Comparison of ENCODE assay signal across 16 cellular contexts in genomic region chr21:42933137-42933970, GRCh38. TPM values are rescaled to one million over a fixed set of nuclear protein-coding genes. Genes with fewer than 3 reads are reported as not detected.
DNase-seq lines count a peak whose midpoint lies in the region; ATAC-seq and TF ChIP-seq lines count a peak whose summit lies in the region.
"Not testable (repeated sequence)": the region's sequence is repeated elsewhere in the genome, so short reads cannot be mapped to it uniquely, and the experiment has no call there.
"Had no signal": no experiment of that assay in that cellular context is flagged by ENCODE, and none has a peak within 500 bp of the region (broad histone marks: within the 10 kb centered on the region; RNA-seq: fewer than 3 reads in every experiment).

No MANE protein-coding gene starts in this region.

- peaks cover 61 to 63% of the 10 kb centered on the region in 2 experiments for H3K4me1 Mint-ChIP-seq in H9
- not testable (repeated sequence) for H3K4me1 Mint-ChIP-seq in brain

- H3T11ph ChIP-seq in H9 (ENCODE audit: low read length), result not testable (repeated sequence)

- not testable (repeated sequence) for H3K18ac ChIP-seq in H9 (ENCODE audit: insufficient read length, low read depth, low read length)

- not testable (repeated sequence) for H3K56ac ChIP-seq in H9 (ENCODE audit: insufficient read length, low read depth, low read length)

- not testable (repeated sequence) for H4K8ac ChIP-seq in H9 (replicated peaks; ENCODE audit: insufficient read length, low read depth, low read length)

- H3K79me2 ChIP-seq in H9 (ENCODE audit: insufficient read depth, low read length), result not testable (repeated sequence)

- not testable (repeated sequence) for H2BK12ac ChIP-seq in H9 (ENCODE audit: insufficient read length, low read depth, low read length)

- not testable (repeated sequence) for H2BK5ac ChIP-seq in H9 (ENCODE audit: insufficient read length, low read length)

- H2BK20ac ChIP-seq in H9 (ENCODE audit: low read depth, low read length, poor library complexity, severe bottlenecking), result not testable (repeated sequence)

- not testable (repeated sequence) for H4K5ac ChIP-seq in H9 (ENCODE audit: insufficient read length, low read depth, low read length)

- H3K27ac Mint-ChIP-seq in H9 (peak overlapping the region; percentile 68 to 95 (median 81)), brain (peak overlapping the region in 3 of 5 experiments; percentile 70 to 93 (median 90))

- not testable (repeated sequence) for H3K4ac ChIP-seq in H9 (ENCODE audit: low read depth, low read length)

- H2AK5ac ChIP-seq in H9 (ENCODE audit: insufficient read length, low read length), result not testable (repeated sequence)

- TF ChIP-seq POLR2A in right lobe of liver (IDR thresholded peaks at IDR 0.05); ovary (IDR thresholded peaks at IDR 0.05); spleen (IDR thresholded peaks at IDR 0.05): not testable (repeated sequence)

- not testable (repeated sequence) for H4K91ac ChIP-seq in H9 (ENCODE audit: insufficient read length, low read depth, low read length)

- H4K20me1 ChIP-seq in H9 (ENCODE audit: control insufficient read depth, insufficient read depth, insufficient read length), result not testable (repeated sequence)

- H3K4me2 ChIP-seq in H9 (ENCODE audit: insufficient read depth, insufficient read length, low read length), result not testable (repeated sequence)

- not testable (repeated sequence) for H2AFZ ChIP-seq in H9 (ENCODE audit: low read length)

- H3K14ac ChIP-seq in H9 (ENCODE audit: insufficient read depth, low read length), result not testable (repeated sequence)

- H3K4me3 ChIP-seq in cardiac muscle cell, right lobe of liver, ovary, spleen: not testable (repeated sequence)

- intact Hi-C loops in right lobe of liver (cut with DNase I); ovary (cut with DNase I); spleen (cut with DNase I; ENCODE audit: low total_unique reads): not testable (repeated sequence)

- H2BK120ac ChIP-seq in H9 (ENCODE audit: low read depth, low read length, poor library complexity, severe bottlenecking), result not testable (repeated sequence)

- H3K9me3 ChIP-seq in H9 (ENCODE audit: control insufficient read depth, low read depth, low read length); cardiac muscle cell (ENCODE audit: low read depth); right lobe of liver; ovary; spleen: not testable (repeated sequence)

- peak; percentile 51 to 80 (median 68) for ATAC-seq in right lobe of liver

- H3K9ac ChIP-seq in H9 (ENCODE audit: extremely low read depth, insufficient read length, low read length), result not testable (repeated sequence)

- TF ChIP-seq EP300 in ovary (IDR thresholded peaks at IDR 0.05), result not testable (repeated sequence)

- H3K4me3 Mint-ChIP-seq in H9, result not testable (repeated sequence)
- H3K4me3 Mint-ChIP-seq in brain, result peak overlapping the region in 2 of 5 experiments; percentile 51 to 55

- TF ChIP-seq CTCF in 22Rv1 (IDR thresholded peaks at IDR 0.05); H9 (conservative IDR thresholded peaks at IDR 0.05); brain (conservative IDR thresholded peaks at IDR 0.05); cardiac muscle cell (IDR thresholded peaks at IDR 0.05; ENCODE audit: low read depth, low read length); right lobe of liver (IDR thresholded peaks at IDR 0.05); ovary (IDR thresholded peaks at IDR 0.05); spleen (IDR thresholded peaks at IDR 0.05 in 8 of 11, conservative IDR thresholded peaks at IDR 0.05 in 3 of 11): not testable (repeated sequence)

- not testable (repeated sequence) for H3K27me3 Mint-ChIP-seq in H9 (ENCODE audit: low read depth); brain

- not testable (repeated sequence) for H3K4me1 ChIP-seq in H9 (ENCODE audit: insufficient read depth, low read length); ovary (ENCODE audit: insufficient read depth); spleen
- H3K4me1 ChIP-seq in cardiac muscle cell (ENCODE audit: low read depth) (peaks cover 33% of the 10 kb centered on the region), right lobe of liver (peaks cover 0 to 20% (median 6%) of the 10 kb centered on the region in 4 donors)

- not testable (repeated sequence) for DNase-seq in H9, right lobe of liver
- DNase-seq in NCI-H510A treated with DMSO at 0.1 percent for 48 hours (lab: John Stamatoyannopoulos, UW) (peak; percentile 44), cardiac muscle cell (ENCODE audit: low read depth in 1 of 2, low spot score in 1 of 2) (peak in 1 of 2 donors; percentile 9), ovary (peak in 3 of 5 donors; percentile 45 to 70 (median 63)), spleen (peak; percentile 11)

- H2BK15ac ChIP-seq in H9 (ENCODE audit: low read depth, low read length), result not testable (repeated sequence)

- not testable (repeated sequence) for H3K23ac ChIP-seq in H9 (ENCODE audit: insufficient read length, low read depth, low read length)

- not testable (repeated sequence) for H3K9me3 Mint-ChIP-seq in H9, brain

- not testable (repeated sequence) for H3K27me3 ChIP-seq in H9 (ENCODE audit: insufficient read depth, low read length); cardiac muscle cell; right lobe of liver; ovary; spleen (replicated peaks in 1 of 7)

- not testable (repeated sequence) for H3K79me1 ChIP-seq in H9 (ENCODE audit: insufficient read depth, low read depth, low read length, poor library complexity, severe bottlenecking)

- not testable (repeated sequence) for H3K36me3 Mint-ChIP-seq in H9 (ENCODE audit: insufficient read depth in 1 of 3, low read depth in 3 of 3); brain

- 0 out of 2 replicates have a peak overlapping the region, but pooled peaks have one; percentile 12 for H3K27ac ChIP-seq in 22Rv1
- H3K27ac ChIP-seq in H9 (ENCODE audit: insufficient read length, low read depth, low read length), result not testable (repeated sequence)
- peak overlapping the region; percentile 73 for H3K27ac ChIP-seq in cardiac muscle cell
- H3K27ac ChIP-seq in right lobe of liver, result peak overlapping the region; percentile 47 to 87 (median 69)
- peak overlapping the region in 1 of 2 donors; percentile 58 for H3K27ac ChIP-seq in ovary
- peak overlapping the region in 3 of 8 donors; percentile 2 to 30 (median 8) for H3K27ac ChIP-seq in spleen

- not testable (repeated sequence) for H3K23me2 ChIP-seq in H9 (ENCODE audit: insufficient read length, low read depth, low read length, poor library complexity, severe bottlenecking)

- not testable (repeated sequence) for H3K36me3 ChIP-seq in cardiac muscle cell, right lobe of liver, ovary, spleen

- no CpG with 5 or more reads among the region's 9 CpGs for WGBS in H9 (ENCODE audit: extremely low coverage, insufficient read length, low lambda C conversion rate)
- WGBS in right lobe of liver (ENCODE audit: insufficient coverage, low coverage, low lambda C conversion rate, missing lambda C conversion rate), result 23% methylated on average over 9 of the region's 9 CpGs
- 11 to 24% (median 14%) methylated on average over 9 of the region's 9 CpGs for WGBS in ovary, 3 donors
- WGBS in spleen, 5 donors, result 54 to 82% (median 74%) methylated on average over 8 to 9 of the region's 9 CpGs

RNA-seq across cellular contexts. Expression of gene ERVH48-1, which starts 7.9 kb away (rescaled TPM):
- 234 and 238 TPM in 2 replicates for total RNA-seq in H9 (2021)
- not detected for polyA plus RNA-seq in brain (ENCODE audit: insufficient read depth, low read depth, low replicate concordance)
- 0.07 and 0.42 TPM in 2 replicates for total RNA-seq in cardiac muscle cell
- 0.11 and 0.24 TPM in 2 replicates for polyA plus RNA-seq in cardiac muscle cell
- under 1 TPM in 2 of 6 experiments, not detected in 4; 0.09 to 0.10 TPM for total RNA-seq in right lobe of liver
- total RNA-seq in ovary, result under 1 TPM in 1 of 7 donors, not detected in 6; 0.11 TPM
- polyA plus RNA-seq in ovary, result not detected
- not detected for total RNA-seq in spleen
- polyA plus RNA-seq in spleen, result under 1 TPM in 1 of 3 donors, not detected in 2; 0.05 TPM
- total RNA-seq: activated CD4-positive, alpha-beta memory T cell treated with anti-CD3 and anti-CD28 coated beads, Interleukin-2, amount 10 ng/mL, durations not matched to agents 7 days and 5 days; dorsolateral prefrontal cortex; gastroesophageal sphincter; left cardiac atrium; natural killer cell; omental fat pad; transverse colon had no signal
- polyA plus RNA-seq: CD14-positive monocyte had no signal

RNA-seq across cellular contexts. Expression of gene NDUFV3, which starts 40.2 kb away (rescaled TPM):
- 32.6 and 35.6 TPM in 2 replicates for total RNA-seq in H9 (2021)
- 27.8 TPM for polyA plus RNA-seq in brain (ENCODE audit: insufficient read depth, low read depth, low replicate concordance)
- total RNA-seq in cardiac muscle cell, result 28.9 and 50.5 TPM in 2 replicates
- 47.5 and 55.1 TPM in 2 replicates for polyA plus RNA-seq in cardiac muscle cell
- total RNA-seq in right lobe of liver, result 10 to 100 TPM; 18.9 to 39.1 (median 23.6) TPM
- 10 to 100 TPM; 32.0 to 41.6 (median 37.8) TPM for total RNA-seq in ovary
- polyA plus RNA-seq in ovary, result 10 to 100 TPM; 24.9 to 51.4 TPM
- 10 to 100 TPM; 27.2 to 38.8 (median 37.1) TPM for total RNA-seq in spleen
- polyA plus RNA-seq in spleen, result 10 to 100 TPM; 12.0 to 18.7 (median 12.1) TPM

RNA-seq across cellular contexts. Expression of gene PKNOX1, which starts 41.0 kb away (rescaled TPM):
- 38.1 and 43.4 TPM in 2 replicates for total RNA-seq in H9 (2021)
- polyA plus RNA-seq in brain (ENCODE audit: insufficient read depth, low read depth, low replicate concordance), result 17.8 TPM
- 8.1 and 10.5 TPM in 2 replicates for total RNA-seq in cardiac muscle cell
- 10.5 and 15.1 TPM in 2 replicates for polyA plus RNA-seq in cardiac muscle cell
- 1 to 10 TPM; 6.2 to 9.5 (median 7.4) TPM for total RNA-seq in right lobe of liver
- 10 to 100 TPM in 6 of 7 donors, 1 to 10 TPM in 1; 7.0 to 50.9 (median 31.0) TPM for total RNA-seq in ovary
- 10 to 100 TPM; 11.0 to 22.8 TPM for polyA plus RNA-seq in ovary
- total RNA-seq in spleen, result 10 to 100 TPM; 11.1 to 21.2 (median 17.3) TPM
- polyA plus RNA-seq in spleen, result 10 to 100 TPM in 1 of 3 donors, 1 to 10 TPM in 2; 7.3 to 10.1 (median 8.7) TPM

RNA-seq across cellular contexts. Expression of gene WDR4, which starts 54.0 kb away (rescaled TPM):
- total RNA-seq in H9 (2021) (53.0 and 54.4 TPM in 2 replicates), cardiac muscle cell (8.1 and 8.8 TPM in 2 replicates), right lobe of liver (10 to 100 TPM in 1 of 6 experiments, 1 to 10 TPM in 5; 6.3 to 10.5 (median 8.0) TPM), ovary (10 to 100 TPM in 6 of 7 donors, 1 to 10 TPM in 1; 6.0 to 33.1 (median 16.6) TPM), spleen (10 to 100 TPM; 11.2 to 31.3 (median 20.7) TPM)
- polyA plus RNA-seq in brain (ENCODE audit: insufficient read depth, low read depth, low replicate concordance) (9.9 TPM), cardiac muscle cell (5.5 and 9.3 TPM in 2 replicates), ovary (1 to 10 TPM; 3.2 to 9.3 TPM), spleen (10 to 100 TPM in 2 of 3 donors, 1 to 10 TPM in 1; 6.1 to 17.4 (median 11.6) TPM)

Comparison
In these comparisons a context has a peak if more than half of its experiments do, and no peak if none do; other contexts are left out.
1. RNA of gene ERVH48-1, which starts 7.9 kb away (total RNA-seq): 234 to 238 TPM in H9; 0.07 to 0.42 TPM in cardiac muscle cell, 0.09 to 0.10 TPM in right lobe of liver, 0.11 TPM in ovary and not detected in spleen; every median in the first group is over 100 times any median in the second.